ENCODE assay signal across 12 cellular contexts in the genomic region with DNA sequence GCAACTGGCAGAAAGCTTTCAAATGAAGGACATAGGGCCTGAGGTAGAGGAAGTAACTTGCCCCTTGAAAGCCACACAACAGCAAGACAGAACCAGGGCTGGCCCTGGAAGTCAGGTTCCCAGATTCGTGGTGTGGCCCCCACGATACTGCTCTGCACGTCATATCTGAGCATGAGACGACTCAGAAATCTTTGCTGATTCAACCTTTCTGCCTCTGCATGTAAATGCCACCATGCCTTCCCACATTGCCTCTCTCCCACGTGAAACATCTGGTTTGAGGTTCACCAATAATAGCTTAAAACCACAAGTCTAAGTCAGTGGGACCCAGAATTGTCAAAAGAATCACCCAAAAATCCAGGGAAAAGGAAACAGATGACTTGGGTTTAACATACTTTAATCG.
A peak's percentile ranks its signal among the peaks of the same experiment; 100 is the strongest.
DNase-seq lines count a peak whose midpoint lies in the region; ATAC-seq, FAIRE-seq and TF ChIP-seq lines count a peak whose summit lies in the region.
"Had no signal": no experiment of that assay in that cellular context is flagged by ENCODE, and none has a peak within 500 bp of the region (broad histone marks: within the 10 kb centered on the region; RNA-seq: fewer than 3 reads in every experiment).

No MANE protein-coding gene starts in this region.

- no peak overlapping the region for H3K4me3 ChIP-seq in BLaER1 treated with 17β-estradiol and CSF1 and Interleukin-3, amounts not matched to agents 10 nM and 100 nM
- no peak overlapping the region for H3K4me3 ChIP-seq in KMS-11 (IDR thresholded peaks at IDR 0.05; ENCODE audit: insufficient read depth, low read depth, low read length)

- H3K27ac Mint-ChIP-seq in natural killer cell = peak overlapping the region; percentile 65 to 90

- H3K4me1 ChIP-seq in BLaER1 treated with 17β-estradiol and CSF1 and Interleukin-3, amounts not matched to agents 10 nM and 100 nM = peaks cover 40 to 81% (median 60%) of the 10 kb centered on the region in 10 experiments
- H3K4me1 ChIP-seq in KMS-11 (ENCODE audit: low read depth, poor library complexity, severe bottlenecking) = peaks cover 65% of the 10 kb centered on the region

- peaks cover 0 to 3% (median 0%) of the 10 kb centered on the region in 11 experiments; a peak in 1 of 22 replicates for H3K9me3 ChIP-seq in BLaER1 treated with 17β-estradiol and CSF1 and Interleukin-3, amounts not matched to agents 10 nM and 100 nM (replicated peaks in 1 of 11)

- H4K20me1 ChIP-seq in BLaER1 treated with 17β-estradiol and CSF1 and Interleukin-3, amounts not matched to agents 10 nM and 100 nM = no peaks in the 10 kb centered on the region
- no peaks in the 10 kb centered on the region for H4K20me1 ChIP-seq in KMS-11 (ENCODE audit: insufficient read depth)

- no peaks in the 10 kb centered on the region for H3K36me3 ChIP-seq in BLaER1 treated with 17β-estradiol and CSF1 and Interleukin-3, amounts not matched to agents 10 nM and 100 nM
- H3K36me3 ChIP-seq in KMS-11 (ENCODE audit: insufficient read depth) = no peaks in the 10 kb centered on the region

- no peak for FAIRE-seq in frontal cortex (lab: Jason Lieb, UNC)
- FAIRE-seq: colon had no signal

- peak overlapping the region in 2 of 11 experiments; percentile 4 to 16; a peak in 2 of 22 replicates for H3K27ac ChIP-seq in BLaER1 treated with 17β-estradiol and CSF1 and Interleukin-3, amounts not matched to agents 10 nM and 100 nM
- no peak overlapping the region for H3K27ac ChIP-seq in KMS-11

- H2AFZ ChIP-seq in KMS-11 (ENCODE audit: low read depth) = no peak overlapping the region

- H3K4me3 Mint-ChIP-seq in natural killer cell = peak overlapping the region; percentile 81

- no peak for TF ChIP-seq CTCF in KMS-11 (conservative IDR thresholded peaks at IDR 0.05; ENCODE audit: low read depth, low read length)
- TF ChIP-seq CTCF in natural killer cell (IDR thresholded peaks at IDR 0.05) = no peak

- intact Hi-C loops in natural killer cell (cut with micrococcal nuclease) = loop anchor here (5.0 to 10.0 kb wide), 2 partner anchors 45 to 448 kb away; no protein-coding TSS in a partner anchor

- H3K36me3 Mint-ChIP-seq in natural killer cell = no peaks in the 10 kb centered on the region

- H3K27me3 Mint-ChIP-seq in natural killer cell (ENCODE audit: low read depth in 2 of 2) = no peaks in the 10 kb centered on the region

- peaks cover 0 to 13% (median 0%) of the 10 kb centered on the region in 11 experiments; a peak in 2 of 22 replicates for H3K27me3 ChIP-seq in BLaER1 treated with 17β-estradiol and CSF1 and Interleukin-3, amounts not matched to agents 10 nM and 100 nM
- peaks cover 3% of the 10 kb centered on the region; the same call in 1 of the 2 replicates for H3K27me3 ChIP-seq in KMS-11 (ENCODE audit: insufficient read depth, low read depth)

- peak overlapping the region; percentile 19 to 80 (median 58); a peak in 21 of 22 replicates for H3K4me2 ChIP-seq in BLaER1 treated with 17β-estradiol and CSF1 and Interleukin-3, amounts not matched to agents 10 nM and 100 nM
- peak overlapping the region; percentile 22; the same call in 1 of the 2 replicates for H3K4me2 ChIP-seq in KMS-11

- no peaks in the 10 kb centered on the region for H3K79me2 ChIP-seq in KMS-11 (ENCODE audit: insufficient read depth, low read depth)

- H3K4me1 Mint-ChIP-seq in natural killer cell = peaks cover 92 to 99% of the 10 kb centered on the region in 2 donors

- H3K9me3 Mint-ChIP-seq in natural killer cell = no peaks in the 10 kb centered on the region

- ATAC-seq in natural killer cell (peak in 1 of 3 donors; percentile 23), HG03025 (IDR thresholded peaks at IDR 0.05; ENCODE audit: low FRiP score, unreplicated experiment) (no peak)

- H3K9ac ChIP-seq in BLaER1 treated with 17β-estradiol and CSF1 and Interleukin-3, amounts not matched to agents 10 nM and 100 nM = no peak overlapping the region
- H3K9ac ChIP-seq in KMS-11 = no peak overlapping the region

- DNase-seq in activated T-cell treated with anti-CD3 and anti-CD28 coated beads for 48 hours (ENCODE audit: low read depth) (peak; percentile 48), natural killer cell (no peak), frontal cortex (ENCODE audit: low spot score in 2 of 2) (no peak), KG1 (lab: John Stamatoyannopoulos, UW) (no peak), cortex of kidney (lab: John Stamatoyannopoulos, UW) (no peak)
- DNase-seq: DMS153, NCI-H2029, T1000 had no signal
